1 cellular context compared by ENCODE assay signal in the genomic region with DNA sequence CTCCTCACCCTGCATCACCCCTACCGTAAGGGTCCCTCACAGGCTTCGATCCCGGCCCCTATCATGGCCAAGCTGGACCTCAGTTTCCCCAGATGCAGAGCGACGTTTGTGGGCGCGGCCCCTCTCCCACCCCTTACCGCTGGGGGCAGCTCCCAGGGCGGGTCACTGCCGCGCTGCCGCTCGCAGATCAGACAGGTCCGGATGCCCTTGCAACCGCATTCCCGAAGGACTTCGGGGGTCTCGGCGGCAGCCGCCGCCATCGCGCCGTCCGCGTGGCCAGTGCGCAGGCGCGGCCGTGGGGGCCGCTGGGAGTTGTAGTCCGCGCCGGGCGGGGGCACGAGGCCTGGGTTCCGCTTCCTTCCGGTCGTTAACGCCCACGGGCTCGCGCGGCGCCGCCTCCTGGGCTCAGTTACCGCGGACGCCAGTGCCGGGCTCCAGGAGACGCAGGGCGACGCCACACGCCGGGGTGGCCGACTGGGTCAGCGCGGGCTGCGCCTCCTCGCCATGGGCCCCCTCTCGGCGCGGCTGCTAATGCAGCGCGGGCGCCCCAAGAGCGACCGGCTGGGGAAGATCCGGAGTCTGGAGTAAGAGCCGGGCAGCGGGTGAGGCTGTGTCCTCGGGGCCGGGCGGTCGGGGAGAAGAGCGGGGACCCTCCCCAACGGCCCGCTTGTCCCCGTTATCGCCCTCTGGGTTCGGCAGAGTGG.
TF ChIP-seq lines count a peak whose summit lies in the region.

A gene with protein sequence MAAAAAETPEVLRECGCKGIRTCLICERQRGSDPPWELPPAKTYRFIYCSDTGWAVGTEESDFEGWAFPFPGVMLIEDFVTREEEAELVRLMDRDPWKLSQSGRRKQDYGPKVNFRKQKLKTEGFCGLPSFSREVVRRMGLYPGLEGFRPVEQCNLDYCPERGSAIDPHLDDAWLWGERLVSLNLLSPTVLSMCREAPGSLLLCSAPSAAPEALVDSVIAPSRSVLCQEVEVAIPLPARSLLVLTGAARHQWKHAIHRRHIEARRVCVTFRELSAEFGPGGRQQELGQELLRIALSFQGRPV (minus strand): TSS at position 287 of the 704 bp plus-strand sequence. CDS start 27 bp downstream, at position 260.
A gene (plus strand): TSS at position 408 of the 704 bp plus-strand sequence. CDS start 97 bp downstream, at position 505.

TF ChIP-seq in GM12878, 131 proteins besides CTCF, POLR2A, EP300 and RAD21 (continued from another document):
- TF ChIP-seq, protein P1, sequence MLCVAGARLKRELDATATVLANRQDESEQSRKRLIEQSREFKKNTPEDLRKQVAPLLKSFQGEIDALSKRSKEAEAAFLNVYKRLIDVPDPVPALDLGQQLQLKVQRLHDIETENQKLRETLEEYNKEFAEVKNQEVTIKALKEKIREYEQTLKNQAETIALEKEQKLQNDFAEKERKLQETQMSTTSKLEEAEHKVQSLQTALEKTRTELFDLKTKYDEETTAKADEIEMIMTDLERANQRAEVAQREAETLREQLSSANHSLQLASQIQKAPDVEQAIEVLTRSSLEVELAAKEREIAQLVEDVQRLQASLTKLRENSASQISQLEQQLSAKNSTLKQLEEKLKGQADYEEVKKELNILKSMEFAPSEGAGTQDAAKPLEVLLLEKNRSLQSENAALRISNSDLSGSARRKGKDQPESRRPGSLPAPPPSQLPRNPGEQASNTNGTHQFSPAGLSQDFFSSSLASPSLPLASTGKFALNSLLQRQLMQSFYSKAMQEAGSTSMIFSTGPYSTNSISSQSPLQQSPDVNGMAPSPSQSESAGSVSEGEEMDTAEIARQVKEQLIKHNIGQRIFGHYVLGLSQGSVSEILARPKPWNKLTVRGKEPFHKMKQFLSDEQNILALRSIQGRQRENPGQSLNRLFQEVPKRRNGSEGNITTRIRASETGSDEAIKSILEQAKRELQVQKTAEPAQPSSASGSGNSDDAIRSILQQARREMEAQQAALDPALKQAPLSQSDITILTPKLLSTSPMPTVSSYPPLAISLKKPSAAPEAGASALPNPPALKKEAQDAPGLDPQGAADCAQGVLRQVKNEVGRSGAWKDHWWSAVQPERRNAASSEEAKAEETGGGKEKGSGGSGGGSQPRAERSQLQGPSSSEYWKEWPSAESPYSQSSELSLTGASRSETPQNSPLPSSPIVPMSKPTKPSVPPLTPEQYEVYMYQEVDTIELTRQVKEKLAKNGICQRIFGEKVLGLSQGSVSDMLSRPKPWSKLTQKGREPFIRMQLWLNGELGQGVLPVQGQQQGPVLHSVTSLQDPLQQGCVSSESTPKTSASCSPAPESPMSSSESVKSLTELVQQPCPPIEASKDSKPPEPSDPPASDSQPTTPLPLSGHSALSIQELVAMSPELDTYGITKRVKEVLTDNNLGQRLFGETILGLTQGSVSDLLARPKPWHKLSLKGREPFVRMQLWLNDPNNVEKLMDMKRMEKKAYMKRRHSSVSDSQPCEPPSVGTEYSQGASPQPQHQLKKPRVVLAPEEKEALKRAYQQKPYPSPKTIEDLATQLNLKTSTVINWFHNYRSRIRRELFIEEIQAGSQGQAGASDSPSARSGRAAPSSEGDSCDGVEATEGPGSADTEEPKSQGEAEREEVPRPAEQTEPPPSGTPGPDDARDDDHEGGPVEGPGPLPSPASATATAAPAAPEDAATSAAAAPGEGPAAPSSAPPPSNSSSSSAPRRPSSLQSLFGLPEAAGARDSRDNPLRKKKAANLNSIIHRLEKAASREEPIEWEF (IDR thresholded peaks at IDR 0.05; ENCODE audit: insufficient replicate concordance, low read depth, low read length) = no peak
- peak; percentile 41; the same call in 1 of the 2 replicates for TF ChIP-seq RUNX3 (IDR thresholded peaks at IDR 0.05; ENCODE audit: low read length)
- TF ChIP-seq TCF12 (IDR thresholded peaks at IDR 0.05; ENCODE audit: low read depth, low read length) = peak; percentile 27; the same call in 1 of the 2 replicates
- TF ChIP-seq, protein P2, sequence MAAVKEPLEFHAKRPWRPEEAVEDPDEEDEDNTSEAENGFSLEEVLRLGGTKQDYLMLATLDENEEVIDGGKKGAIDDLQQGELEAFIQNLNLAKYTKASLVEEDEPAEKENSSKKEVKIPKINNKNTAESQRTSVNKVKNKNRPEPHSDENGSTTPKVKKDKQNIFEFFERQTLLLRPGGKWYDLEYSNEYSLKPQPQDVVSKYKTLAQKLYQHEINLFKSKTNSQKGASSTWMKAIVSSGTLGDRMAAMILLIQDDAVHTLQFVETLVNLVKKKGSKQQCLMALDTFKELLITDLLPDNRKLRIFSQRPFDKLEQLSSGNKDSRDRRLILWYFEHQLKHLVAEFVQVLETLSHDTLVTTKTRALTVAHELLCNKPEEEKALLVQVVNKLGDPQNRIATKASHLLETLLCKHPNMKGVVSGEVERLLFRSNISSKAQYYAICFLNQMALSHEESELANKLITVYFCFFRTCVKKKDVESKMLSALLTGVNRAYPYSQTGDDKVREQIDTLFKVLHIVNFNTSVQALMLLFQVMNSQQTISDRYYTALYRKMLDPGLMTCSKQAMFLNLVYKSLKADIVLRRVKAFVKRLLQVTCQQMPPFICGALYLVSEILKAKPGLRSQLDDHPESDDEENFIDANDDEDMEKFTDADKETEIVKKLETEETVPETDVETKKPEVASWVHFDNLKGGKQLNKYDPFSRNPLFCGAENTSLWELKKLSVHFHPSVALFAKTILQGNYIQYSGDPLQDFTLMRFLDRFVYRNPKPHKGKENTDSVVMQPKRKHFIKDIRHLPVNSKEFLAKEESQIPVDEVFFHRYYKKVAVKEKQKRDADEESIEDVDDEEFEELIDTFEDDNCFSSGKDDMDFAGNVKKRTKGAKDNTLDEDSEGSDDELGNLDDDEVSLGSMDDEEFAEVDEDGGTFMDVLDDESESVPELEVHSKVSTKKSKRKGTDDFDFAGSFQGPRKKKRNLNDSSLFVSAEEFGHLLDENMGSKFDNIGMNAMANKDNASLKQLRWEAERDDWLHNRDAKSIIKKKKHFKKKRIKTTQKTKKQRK (IDR thresholded peaks at IDR 0.05; ENCODE audit: low read depth, low read length) = no peak
- 0 out of 2 replicates have a peak, but pooled peaks have one; percentile 13 for TF ChIP-seq STAT1 (conservative IDR thresholded peaks at IDR 0.05)
- peak; percentile 42; the same call in 1 of the 2 replicates for TF ChIP-seq SPI1 (IDR thresholded peaks at IDR 0.05; ENCODE audit: borderline replicate concordance, insufficient read depth, low read depth, low read length)
- peak; percentile 50; the same call in 1 of the 2 replicates for TF ChIP-seq CREB1 (IDR thresholded peaks at IDR 0.05; ENCODE audit: low read depth)
- TF ChIP-seq KDM1A (IDR thresholded peaks at IDR 0.05; ENCODE audit: borderline replicate concordance) = no peak
- TF ChIP-seq KAT2A (conservative IDR thresholded peaks at IDR 0.05; ENCODE audit: control insufficient read depth, low read depth, low read length) = no peak
- 0 out of 2 replicates have a peak, but pooled peaks have one; percentile 45 for TF ChIP-seq MEF2A (IDR thresholded peaks at IDR 0.05; ENCODE audit: insufficient read depth, low read depth, low read length)
- TF ChIP-seq CREM (IDR thresholded peaks at IDR 0.05; ENCODE audit: low read depth) = peak; percentile 58; the same call in 1 of the 2 replicates
- TF ChIP-seq, protein P3, sequence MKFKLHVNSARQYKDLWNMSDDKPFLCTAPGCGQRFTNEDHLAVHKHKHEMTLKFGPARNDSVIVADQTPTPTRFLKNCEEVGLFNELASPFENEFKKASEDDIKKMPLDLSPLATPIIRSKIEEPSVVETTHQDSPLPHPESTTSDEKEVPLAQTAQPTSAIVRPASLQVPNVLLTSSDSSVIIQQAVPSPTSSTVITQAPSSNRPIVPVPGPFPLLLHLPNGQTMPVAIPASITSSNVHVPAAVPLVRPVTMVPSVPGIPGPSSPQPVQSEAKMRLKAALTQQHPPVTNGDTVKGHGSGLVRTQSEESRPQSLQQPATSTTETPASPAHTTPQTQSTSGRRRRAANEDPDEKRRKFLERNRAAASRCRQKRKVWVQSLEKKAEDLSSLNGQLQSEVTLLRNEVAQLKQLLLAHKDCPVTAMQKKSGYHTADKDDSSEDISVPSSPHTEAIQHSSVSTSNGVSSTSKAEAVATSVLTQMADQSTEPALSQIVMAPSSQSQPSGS (IDR thresholded peaks at IDR 0.05; ENCODE audit: low read length) = no peak
- TF ChIP-seq NFIC (IDR thresholded peaks at IDR 0.05; ENCODE audit: low read depth, low read length) = no peak
- TF ChIP-seq MXI1 (IDR thresholded peaks at IDR 0.05; ENCODE audit: low read depth, low read length) = peak; percentile 94
- peak; percentile 79; the same call in 1 of the 2 replicates for TF ChIP-seq NR2F1 (conservative IDR thresholded peaks at IDR 0.05)
- TF ChIP-seq TAF1 (IDR thresholded peaks at IDR 0.05; ENCODE audit: borderline replicate concordance, low read depth, low read length) = peak; percentile 77; the same call in 1 of the 2 replicates
- peak; percentile 82 for TF ChIP-seq NR2C1 (IDR thresholded peaks at IDR 0.05)
- peak; percentile 89 for TF ChIP-seq LARP7 (IDR thresholded peaks at IDR 0.05)
- TF ChIP-seq CBFB (IDR thresholded peaks at IDR 0.05; ENCODE audit: low read depth) = no peak
- no peak for TF ChIP-seq MEF2B (IDR thresholded peaks at IDR 0.05; ENCODE audit: partially characterized antibody, poor library complexity, severe bottlenecking)
- TF ChIP-seq GATAD2B (conservative IDR thresholded peaks at IDR 0.05; ENCODE audit: low read depth) = peak; percentile 65; the same call in 1 of the 2 replicates
- TF ChIP-seq, protein P4, sequence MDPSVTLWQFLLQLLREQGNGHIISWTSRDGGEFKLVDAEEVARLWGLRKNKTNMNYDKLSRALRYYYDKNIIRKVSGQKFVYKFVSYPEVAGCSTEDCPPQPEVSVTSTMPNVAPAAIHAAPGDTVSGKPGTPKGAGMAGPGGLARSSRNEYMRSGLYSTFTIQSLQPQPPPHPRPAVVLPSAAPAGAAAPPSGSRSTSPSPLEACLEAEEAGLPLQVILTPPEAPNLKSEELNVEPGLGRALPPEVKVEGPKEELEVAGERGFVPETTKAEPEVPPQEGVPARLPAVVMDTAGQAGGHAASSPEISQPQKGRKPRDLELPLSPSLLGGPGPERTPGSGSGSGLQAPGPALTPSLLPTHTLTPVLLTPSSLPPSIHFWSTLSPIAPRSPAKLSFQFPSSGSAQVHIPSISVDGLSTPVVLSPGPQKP (IDR thresholded peaks at IDR 0.05; ENCODE audit: low read depth, low read length) = peak; percentile 98
- TF ChIP-seq FOXM1 (IDR thresholded peaks at IDR 0.05; ENCODE audit: low read depth, low read length) = no peak
- TF ChIP-seq RBBP5 (conservative IDR thresholded peaks at IDR 0.05) = no peak
- 0 out of 2 replicates have a peak, but pooled peaks have one; percentile 76 for TF ChIP-seq ZNF207 (IDR thresholded peaks at IDR 0.05; ENCODE audit: borderline replicate concordance)
- peak; percentile 69 for TF ChIP-seq KLF5 (IDR thresholded peaks at IDR 0.05; ENCODE audit: partially characterized antibody)
- 0 out of 2 replicates have a peak, but pooled peaks have one; percentile 45 for TF ChIP-seq CBX5 (IDR thresholded peaks at IDR 0.05; ENCODE audit: low read depth)
- TF ChIP-seq ESRRA (IDR thresholded peaks at IDR 0.05; ENCODE audit: low read length) = no peak
- no peak for TF ChIP-seq ATF7 (IDR thresholded peaks at IDR 0.05; ENCODE audit: low read depth)
- no peak for TF ChIP-seq EED (IDR thresholded peaks at IDR 0.05; ENCODE audit: low read depth)
- TF ChIP-seq ZNF24 (IDR thresholded peaks at IDR 0.05) = 0 out of 2 replicates have a peak, but pooled peaks have one; percentile 16
- TF ChIP-seq BACH1 (IDR thresholded peaks at IDR 0.05; ENCODE audit: borderline replicate concordance) = peak; percentile 87
- peak; percentile 79; the same call in 1 of the 2 replicates for TF ChIP-seq TARDBP (IDR thresholded peaks at IDR 0.05; ENCODE audit: borderline replicate concordance)
- TF ChIP-seq, protein P5, sequence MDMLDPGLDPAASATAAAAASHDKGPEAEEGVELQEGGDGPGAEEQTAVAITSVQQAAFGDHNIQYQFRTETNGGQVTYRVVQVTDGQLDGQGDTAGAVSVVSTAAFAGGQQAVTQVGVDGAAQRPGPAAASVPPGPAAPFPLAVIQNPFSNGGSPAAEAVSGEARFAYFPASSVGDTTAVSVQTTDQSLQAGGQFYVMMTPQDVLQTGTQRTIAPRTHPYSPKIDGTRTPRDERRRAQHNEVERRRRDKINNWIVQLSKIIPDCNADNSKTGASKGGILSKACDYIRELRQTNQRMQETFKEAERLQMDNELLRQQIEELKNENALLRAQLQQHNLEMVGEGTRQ (IDR thresholded peaks at IDR 0.05; ENCODE audit: borderline replicate concordance, low read depth, low read length) = peak; percentile 39
- TF ChIP-seq, protein P6, sequence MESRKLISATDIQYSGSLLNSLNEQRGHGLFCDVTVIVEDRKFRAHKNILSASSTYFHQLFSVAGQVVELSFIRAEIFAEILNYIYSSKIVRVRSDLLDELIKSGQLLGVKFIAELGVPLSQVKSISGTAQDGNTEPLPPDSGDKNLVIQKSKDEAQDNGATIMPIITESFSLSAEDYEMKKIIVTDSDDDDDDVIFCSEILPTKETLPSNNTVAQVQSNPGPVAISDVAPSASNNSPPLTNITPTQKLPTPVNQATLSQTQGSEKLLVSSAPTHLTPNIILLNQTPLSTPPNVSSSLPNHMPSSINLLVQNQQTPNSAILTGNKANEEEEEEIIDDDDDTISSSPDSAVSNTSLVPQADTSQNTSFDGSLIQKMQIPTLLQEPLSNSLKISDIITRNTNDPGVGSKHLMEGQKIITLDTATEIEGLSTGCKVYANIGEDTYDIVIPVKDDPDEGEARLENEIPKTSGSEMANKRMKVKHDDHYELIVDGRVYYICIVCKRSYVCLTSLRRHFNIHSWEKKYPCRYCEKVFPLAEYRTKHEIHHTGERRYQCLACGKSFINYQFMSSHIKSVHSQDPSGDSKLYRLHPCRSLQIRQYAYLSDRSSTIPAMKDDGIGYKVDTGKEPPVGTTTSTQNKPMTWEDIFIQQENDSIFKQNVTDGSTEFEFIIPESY (IDR thresholded peaks at IDR 0.05) = 0 out of 2 replicates have a peak, but pooled peaks have one; percentile 7
- TF ChIP-seq IKZF1 (conservative IDR thresholded peaks at IDR 0.05) = peak; percentile 98
